In genomic region chr12:63917864-63918742, GRCh38 we compare ENCODE assay signal across 8 cellular contexts.
DNase-seq lines count a peak whose midpoint lies in the region; ATAC-seq and TF ChIP-seq lines count a peak whose summit lies in the region.

No MANE protein-coding gene starts in this region.

- no peaks in the 10 kb centered on the region for H4K20me1 ChIP-seq in mammary epithelial cell (ENCODE audit: insufficient read depth, low read length)

- no peak for TF ChIP-seq CTCF in AG09319 (IDR thresholded peaks at IDR 0.05; ENCODE audit: low read depth, low read length)
- no peak for TF ChIP-seq CTCF in mammary epithelial cell (conservative IDR thresholded peaks at IDR 0.05 in 1 of 2, IDR thresholded peaks at IDR 0.05 in 1 of 2; ENCODE audit: extremely low read depth in 1 of 2, insufficient read depth in 1 of 2, low read depth in 1 of 2, low read length in 2 of 2)

- ATAC-seq in GM19438 (IDR thresholded peaks at IDR 0.05; ENCODE audit: low read depth, unreplicated experiment): peak; percentile 84
- no peak for ATAC-seq in activated CD8-positive, alpha-beta memory T cell treated with anti-CD3 and anti-CD28 coated beads, Interleukin-2, amount 10 ng/mL, durations not matched to agents 7 days and 5 days

- CTCF ChIA-PET in mammary epithelial cell (lab: Charles Lee; ENCODE audit: low non-redundant PET): interaction anchor here (0.6 kb wide), 1 partner anchor 73 kb away, joined by 5 read pairs; no protein-coding TSS in a partner anchor
- CTCF ChIA-PET in activated CD8-positive, alpha-beta memory T cell treated with anti-CD3 and anti-CD28 coated beads, Interleukin-2, amount 10 ng/mL, durations not matched to agents 7 days and 5 days (lab: Charles Lee): no interaction called here

- H3K4me1 Mint-ChIP-seq in activated CD8-positive, alpha-beta memory T cell treated with anti-CD3 and anti-CD28 coated beads, Interleukin-2, amount 10 ng/mL, durations not matched to agents 7 days and 5 days: no peaks in the 10 kb centered on the region
- no peaks in the 10 kb centered on the region for H3K4me1 Mint-ChIP-seq in activated naive CD8-positive, alpha-beta T cell treated with anti-CD3 and anti-CD28 coated beads for 36 hours

- WGBS in mammary epithelial cell (ENCODE audit: low coverage, missing lambda C conversion rate): 40% methylated on average over 10 of the region's 10 CpGs

- H3K36me3 Mint-ChIP-seq in activated CD8-positive, alpha-beta memory T cell treated with anti-CD3 and anti-CD28 coated beads, Interleukin-2, amount 10 ng/mL, durations not matched to agents 7 days and 5 days: no peaks in the 10 kb centered on the region
- no peaks in the 10 kb centered on the region for H3K36me3 Mint-ChIP-seq in activated naive CD8-positive, alpha-beta T cell treated with anti-CD3 and anti-CD28 coated beads for 36 hours

- H3K9me3 Mint-ChIP-seq in activated CD8-positive, alpha-beta memory T cell treated with anti-CD3 and anti-CD28 coated beads, Interleukin-2, amount 10 ng/mL, durations not matched to agents 7 days and 5 days (ENCODE audit: low read depth): no peaks in the 10 kb centered on the region
- no peaks in the 10 kb centered on the region for H3K9me3 Mint-ChIP-seq in activated naive CD8-positive, alpha-beta T cell treated with anti-CD3 and anti-CD28 coated beads for 36 hours

- H3K4me3 ChIP-seq in mammary epithelial cell (replicated peaks in 1 of 3; ENCODE audit: insufficient read depth in 1 of 3, low read depth in 2 of 3, low read length in 3 of 3) (no peak overlapping the region), muscle layer of duodenum (ENCODE audit: low read depth in 1 of 2, low read length in 2 of 2) (no peak overlapping the region)

- H3K36me3 ChIP-seq in mammary epithelial cell (ENCODE audit: insufficient read depth, low read length): peaks cover 4% of the 10 kb centered on the region
- peaks cover 0 to 4% of the 10 kb centered on the region in 2 donors for H3K36me3 ChIP-seq in muscle layer of duodenum (ENCODE audit: control insufficient read depth in 1 of 2, insufficient read depth in 2 of 2, low read length in 2 of 2)

- H2AFZ ChIP-seq in mammary epithelial cell (ENCODE audit: low read depth, low read length): no peak overlapping the region

- H3K9me3 ChIP-seq in mammary epithelial cell (replicated peaks; ENCODE audit: insufficient read depth, low read length) (no peaks in the 10 kb centered on the region), muscle layer of duodenum (ENCODE audit: control insufficient read depth in 1 of 2, low read length in 2 of 2) (no peaks in the 10 kb centered on the region)

- H3K9ac ChIP-seq in mammary epithelial cell (ENCODE audit: insufficient read depth, low read length): peak overlapping the region; percentile 55

- H3K4me2 ChIP-seq in mammary epithelial cell (ENCODE audit: insufficient read depth, low read depth, low read length): peak overlapping the region; percentile 63

- H3K27ac ChIP-seq in mammary epithelial cell (ENCODE audit: insufficient read depth, low read depth, low read length): peak overlapping the region; percentile 98
- H3K27ac ChIP-seq in muscle layer of duodenum (ENCODE audit: low read length): peak overlapping the region; percentile 33

- peaks cover 16% of the 10 kb centered on the region for H3K27me3 Mint-ChIP-seq in activated CD8-positive, alpha-beta memory T cell treated with anti-CD3 and anti-CD28 coated beads, Interleukin-2, amount 10 ng/mL, durations not matched to agents 7 days and 5 days
- no peaks in the 10 kb centered on the region for H3K27me3 Mint-ChIP-seq in activated naive CD8-positive, alpha-beta T cell treated with anti-CD3 and anti-CD28 coated beads for 36 hours

- dilution Hi-C loops in mammary epithelial cell (cut with HindIII; ENCODE audit: low sequenced_read_pairs): no loop called here

- in situ Hi-C loops in mammary epithelial cell (cut with MboI; ENCODE audit: low sequenced_read_pairs in 2 of 2): no loop called here

- DNase-seq in AG09319 (ENCODE audit: extremely low read depth, low read depth): peak; percentile 94
- peak; percentile 14 for DNase-seq in HuH-7.5 (ENCODE audit: low spot score)
- peak; percentile 95 for DNase-seq in mammary epithelial cell
- no peak for DNase-seq in activated CD8-positive, alpha-beta memory T cell treated with anti-CD3 and anti-CD28 coated beads, Interleukin-2, amount 10 ng/mL, durations not matched to agents 7 days and 5 days
- no peak for DNase-seq in mucosa of gallbladder (ENCODE audit: low spot score)
- DNase-seq in activated naive CD8-positive, alpha-beta T cell treated with anti-CD3 and anti-CD28 coated beads for 36 hours: no peak

- H3K4me3 Mint-ChIP-seq in activated CD8-positive, alpha-beta memory T cell treated with anti-CD3 and anti-CD28 coated beads, Interleukin-2, amount 10 ng/mL, durations not matched to agents 7 days and 5 days: no peak overlapping the region
- no peak overlapping the region for H3K4me3 Mint-ChIP-seq in activated naive CD8-positive, alpha-beta T cell treated with anti-CD3 and anti-CD28 coated beads for 36 hours

- no peak overlapping the region for H3K27ac Mint-ChIP-seq in activated CD8-positive, alpha-beta memory T cell treated with anti-CD3 and anti-CD28 coated beads, Interleukin-2, amount 10 ng/mL, durations not matched to agents 7 days and 5 days
- H3K27ac Mint-ChIP-seq in activated naive CD8-positive, alpha-beta T cell treated with anti-CD3 and anti-CD28 coated beads for 36 hours: no peak overlapping the region

- intact Hi-C loops in mammary epithelial cell (cut with micrococcal nuclease): loop anchor here (1.0 kb wide), 3 partner anchors 60 to 263 kb away; partner anchors contain the start of gene SRGAP1

- H3K79me2 ChIP-seq in mammary epithelial cell (ENCODE audit: insufficient read depth, low read length): peaks cover 79% of the 10 kb centered on the region

- no TSS peak for BruUV-seq in mammary epithelial cell (replicated peaks; lab: Mats Ljungman, UMichigan)

- H3K4me1 ChIP-seq in mammary epithelial cell (ENCODE audit: insufficient read depth, low read length) (peaks cover 76% of the 10 kb centered on the region), muscle layer of duodenum (ENCODE audit: control insufficient read depth in 1 of 2, insufficient read depth in 2 of 2, low read length in 2 of 2) (peaks cover 30 to 32% of the 10 kb centered on the region in 2 donors)

- H3K27me3 ChIP-seq in mammary epithelial cell (ENCODE audit: insufficient read depth, low read length) (no peaks in the 10 kb centered on the region), muscle layer of duodenum (ENCODE audit: low read depth, low read length) (no peaks in the 10 kb centered on the region)

Comparison
In these comparisons a context has a peak if more than half of its experiments do, and no peak if none do; other contexts are left out.
1. DNase-seq: peak in AG09319 (single experiment), HuH-7.5 (single experiment) and mammary epithelial cell (single experiment); none in activated CD8-positive, alpha-beta memory T cell treated with anti-CD3 and anti-CD28 coated beads, Interleukin-2, amount 10 ng/mL, durations not matched to agents 7 days and 5 days (single experiment), mucosa of gallbladder (single experiment) and activated naive CD8-positive, alpha-beta T cell treated with anti-CD3 and anti-CD28 coated beads for 36 hours (single experiment).